1 cellular context compared by ENCODE assay signal in the genomic region with DNA sequence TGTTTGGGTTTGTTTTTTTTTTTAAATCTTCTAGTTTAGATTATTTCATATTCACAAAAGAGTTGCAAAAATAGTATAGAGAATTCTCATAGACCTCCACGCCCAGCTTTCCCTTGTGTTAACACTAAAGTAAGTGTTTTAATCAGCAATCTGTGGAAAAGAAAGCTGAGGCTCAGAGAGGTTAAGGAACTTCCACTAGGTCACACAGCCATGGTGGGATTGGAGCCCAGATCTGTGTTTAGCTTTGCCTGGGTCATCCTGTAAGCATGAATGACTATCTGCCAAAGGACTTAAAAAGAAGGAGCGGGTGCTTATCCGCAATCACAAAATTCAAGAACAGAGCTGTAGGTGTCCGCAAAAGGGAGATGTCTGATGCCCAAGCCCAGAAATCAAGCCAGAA.
TF ChIP-seq lines count a peak whose summit lies in the region.

No MANE protein-coding gene starts in this region.

TF ChIP-seq in SK-N-SH treated with all-trans-retinoic acid at 6 μM for 48 hours, 23 proteins besides CTCF, POLR2A, EP300 and RAD21 (continued from another document):
- TF ChIP-seq, protein P1, sequence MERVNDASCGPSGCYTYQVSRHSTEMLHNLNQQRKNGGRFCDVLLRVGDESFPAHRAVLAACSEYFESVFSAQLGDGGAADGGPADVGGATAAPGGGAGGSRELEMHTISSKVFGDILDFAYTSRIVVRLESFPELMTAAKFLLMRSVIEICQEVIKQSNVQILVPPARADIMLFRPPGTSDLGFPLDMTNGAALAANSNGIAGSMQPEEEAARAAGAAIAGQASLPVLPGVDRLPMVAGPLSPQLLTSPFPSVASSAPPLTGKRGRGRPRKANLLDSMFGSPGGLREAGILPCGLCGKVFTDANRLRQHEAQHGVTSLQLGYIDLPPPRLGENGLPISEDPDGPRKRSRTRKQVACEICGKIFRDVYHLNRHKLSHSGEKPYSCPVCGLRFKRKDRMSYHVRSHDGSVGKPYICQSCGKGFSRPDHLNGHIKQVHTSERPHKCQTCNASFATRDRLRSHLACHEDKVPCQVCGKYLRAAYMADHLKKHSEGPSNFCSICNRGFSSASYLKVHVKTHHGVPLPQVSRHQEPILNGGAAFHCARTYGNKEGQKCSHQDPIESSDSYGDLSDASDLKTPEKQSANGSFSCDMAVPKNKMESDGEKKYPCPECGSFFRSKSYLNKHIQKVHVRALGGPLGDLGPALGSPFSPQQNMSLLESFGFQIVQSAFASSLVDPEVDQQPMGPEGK (CRISPR knock-in tag; IDR thresholded peaks at IDR 0.05; ENCODE audit: borderline replicate concordance): no peak
- no peak for TF ChIP-seq TOX (CRISPR knock-in tag; IDR thresholded peaks at IDR 0.05; ENCODE audit: borderline replicate concordance)
- TF ChIP-seq PPARA (CRISPR knock-in tag; IDR thresholded peaks at IDR 0.05; ENCODE audit: borderline replicate concordance): no peak
- no peak for TF ChIP-seq ZNF70 (CRISPR knock-in tag; IDR thresholded peaks at IDR 0.05)
- TF ChIP-seq BACH2 (CRISPR knock-in tag; IDR thresholded peaks at IDR 0.05; ENCODE audit: borderline replicate concordance): no peak
- TF ChIP-seq, protein P2, sequence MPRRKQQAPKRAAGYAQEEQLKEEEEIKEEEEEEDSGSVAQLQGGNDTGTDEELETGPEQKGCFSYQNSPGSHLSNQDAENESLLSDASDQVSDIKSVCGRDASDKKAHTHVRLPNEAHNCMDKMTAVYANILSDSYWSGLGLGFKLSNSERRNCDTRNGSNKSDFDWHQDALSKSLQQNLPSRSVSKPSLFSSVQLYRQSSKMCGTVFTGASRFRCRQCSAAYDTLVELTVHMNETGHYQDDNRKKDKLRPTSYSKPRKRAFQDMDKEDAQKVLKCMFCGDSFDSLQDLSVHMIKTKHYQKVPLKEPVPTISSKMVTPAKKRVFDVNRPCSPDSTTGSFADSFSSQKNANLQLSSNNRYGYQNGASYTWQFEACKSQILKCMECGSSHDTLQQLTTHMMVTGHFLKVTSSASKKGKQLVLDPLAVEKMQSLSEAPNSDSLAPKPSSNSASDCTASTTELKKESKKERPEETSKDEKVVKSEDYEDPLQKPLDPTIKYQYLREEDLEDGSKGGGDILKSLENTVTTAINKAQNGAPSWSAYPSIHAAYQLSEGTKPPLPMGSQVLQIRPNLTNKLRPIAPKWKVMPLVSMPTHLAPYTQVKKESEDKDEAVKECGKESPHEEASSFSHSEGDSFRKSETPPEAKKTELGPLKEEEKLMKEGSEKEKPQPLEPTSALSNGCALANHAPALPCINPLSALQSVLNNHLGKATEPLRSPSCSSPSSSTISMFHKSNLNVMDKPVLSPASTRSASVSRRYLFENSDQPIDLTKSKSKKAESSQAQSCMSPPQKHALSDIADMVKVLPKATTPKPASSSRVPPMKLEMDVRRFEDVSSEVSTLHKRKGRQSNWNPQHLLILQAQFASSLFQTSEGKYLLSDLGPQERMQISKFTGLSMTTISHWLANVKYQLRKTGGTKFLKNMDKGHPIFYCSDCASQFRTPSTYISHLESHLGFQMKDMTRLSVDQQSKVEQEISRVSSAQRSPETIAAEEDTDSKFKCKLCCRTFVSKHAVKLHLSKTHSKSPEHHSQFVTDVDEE (CRISPR knock-in tag; IDR thresholded peaks at IDR 0.05): no peak
- TF ChIP-seq ISL1 (CRISPR knock-in tag; IDR thresholded peaks at IDR 0.05): no peak
- no peak for TF ChIP-seq TCF4 (CRISPR knock-in tag; IDR thresholded peaks at IDR 0.05; ENCODE audit: borderline replicate concordance)
- TF ChIP-seq ZC3H10 (CRISPR knock-in tag; IDR thresholded peaks at IDR 0.05): no peak
- TF ChIP-seq ZFP3 (CRISPR knock-in tag; IDR thresholded peaks at IDR 0.05): no peak
- TF ChIP-seq ZNF8 (CRISPR knock-in tag; IDR thresholded peaks at IDR 0.05): no peak
- TF ChIP-seq SNAI2 (CRISPR knock-in tag; IDR thresholded peaks at IDR 0.05): no peak
